Comparison of ENCODE assay signal across 15 cellular contexts in the genomic region with DNA sequence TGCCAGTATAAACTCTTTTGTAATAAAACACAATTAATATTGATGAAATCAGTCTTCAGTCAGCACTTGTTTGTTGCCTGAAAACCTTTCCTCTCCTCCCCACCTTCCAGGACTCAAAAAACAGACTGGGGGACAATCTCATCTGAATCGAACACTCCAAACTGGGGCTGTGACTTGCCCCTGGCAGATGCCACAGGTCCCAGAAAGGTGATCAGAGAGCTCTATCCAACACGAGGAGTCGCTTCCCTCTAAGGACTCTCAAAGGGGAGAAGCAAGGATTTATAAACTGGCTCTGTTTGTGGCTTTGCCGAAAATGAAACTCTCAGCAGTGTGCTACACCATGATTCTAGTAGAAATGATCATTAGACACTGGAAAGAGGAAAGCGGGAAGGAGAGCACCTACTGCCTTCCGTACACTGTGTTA.
DNase-seq lines count a peak whose midpoint lies in the region; ATAC-seq, FAIRE-seq and TF ChIP-seq lines count a peak whose summit lies in the region.
"Had no signal": no experiment of that assay in that cellular context is flagged by ENCODE, and none has a peak within 500 bp of the region (broad histone marks: within the 10 kb centered on the region; RNA-seq: fewer than 3 reads in every experiment).

No MANE protein-coding gene starts in this region.

- H3K27me3 ChIP-seq in PC-9 (ENCODE audit: insufficient read depth, low read depth) (no peaks in the 10 kb centered on the region), endodermal cell (ENCODE audit: control insufficient read depth, insufficient read depth, low read length, poor library complexity, severe bottlenecking) (no peaks in the 10 kb centered on the region), parathyroid adenoma (ENCODE audit: control insufficient read depth, insufficient read depth, low read length) (no peaks in the 10 kb centered on the region), psoas muscle (ENCODE audit: insufficient read depth in 3 of 3, low read length in 2 of 3) (no peaks in the 10 kb centered on the region)
- H3K27me3 ChIP-seq: testis had no signal

- H3K9me3 ChIP-seq in PC-9 (ENCODE audit: insufficient read depth, low read depth) (no peaks in the 10 kb centered on the region), endodermal cell (ENCODE audit: control insufficient read depth, low read length) (no peaks in the 10 kb centered on the region), parathyroid adenoma (ENCODE audit: control insufficient read depth, low read length) (no peaks in the 10 kb centered on the region), psoas muscle (no peaks in the 10 kb centered on the region)
- H3K9me3 ChIP-seq: testis had no signal

- H4K20me1 ChIP-seq in PC-9 (ENCODE audit: insufficient read depth): no peaks in the 10 kb centered on the region

- intact Hi-C loops in PC-9 (cut with micrococcal nuclease; ENCODE audit: unreplicated experiment): no loop called here
- intact Hi-C loops in psoas muscle (cut with DNase I): no loop called here

- H3K36me3 ChIP-seq in PC-9 (ENCODE audit: low read depth) (no peaks in the 10 kb centered on the region), endodermal cell (ENCODE audit: control insufficient read depth, insufficient read depth, low read length) (no peaks in the 10 kb centered on the region), parathyroid adenoma (ENCODE audit: control insufficient read depth, insufficient read depth, low read length) (no peaks in the 10 kb centered on the region), psoas muscle (ENCODE audit: insufficient read depth in 1 of 2, low read depth in 1 of 2) (no peaks in the 10 kb centered on the region)

- peaks cover 57% of the 10 kb centered on the region for H3F3A ChIP-seq in PC-9 (ENCODE audit: insufficient read depth, low read depth)

- H3K27ac ChIP-seq in PC-9 (peak overlapping the region; percentile 99), endodermal cell (ENCODE audit: low read depth, low read length) (no peak overlapping the region), parathyroid adenoma (no peak overlapping the region), psoas muscle (no peak overlapping the region)
- H3K27ac ChIP-seq: testis had no signal

- DNase-seq in PC-9 (no peak), endodermal cell (peak; percentile 56), psoas muscle (no peak)
- DNase-seq: activated B cell treated with CpG ODN at 0.5 μM for 24 hours; activated naive CD4-positive, alpha-beta T cell; C1 segment of cervical spinal cord; NCI-H1092 treated with DMSO at 0.1 percent for 48 hours; NCI-H2227 treated with DMSO at 0.1 percent for 48 hours; testis had no signal

- H3K4me3 Mint-ChIP-seq in endodermal cell: no peak overlapping the region
- H3K4me3 Mint-ChIP-seq: activated B cell treated with CpG ODN at 0.5 μM for 24 hours had no signal

- no peaks in the 10 kb centered on the region for H3K9me3 Mint-ChIP-seq in endodermal cell
- H3K9me3 Mint-ChIP-seq: activated B cell treated with CpG ODN at 0.5 μM for 24 hours had no signal

- 78 to 85% methylated on average over 6 of the region's 6 CpGs for WGBS in endodermal cell (ENCODE audit: insufficient coverage in 1 of 2, insufficient read length in 1 of 2), 2 experiments
- WGBS in psoas muscle, 3 donors: 73 to 75% (median 74%) methylated on average over 6 of the region's 6 CpGs

- peaks cover 9% of the 10 kb centered on the region for H3K27me3 Mint-ChIP-seq in endodermal cell (ENCODE audit: insufficient read depth)

- H3K4me1 Mint-ChIP-seq in endodermal cell: peaks cover 28% of the 10 kb centered on the region

- no peaks in the 10 kb centered on the region for H3K9me2 ChIP-seq in PC-9 (ENCODE audit: insufficient read depth)

- H3K4me3 ChIP-seq in PC-9: no peak overlapping the region
- no peak overlapping the region for H3K4me3 ChIP-seq in endodermal cell (ENCODE audit: low read length)
- H3K4me3 ChIP-seq in parathyroid adenoma (ENCODE audit: low read depth, low read length): no peak overlapping the region
- no peak overlapping the region for H3K4me3 ChIP-seq in psoas muscle
- H3K4me3 ChIP-seq: GM12878, testis had no signal

- TF ChIP-seq CTCF in PC-9 (conservative IDR thresholded peaks at IDR 0.05): no peak
- TF ChIP-seq CTCF in endodermal cell (conservative IDR thresholded peaks at IDR 0.05): no peak
- TF ChIP-seq CTCF in parathyroid adenoma (IDR thresholded peaks at IDR 0.05): no peak
- TF ChIP-seq CTCF in psoas muscle (IDR thresholded peaks at IDR 0.05): no peak

- H3K79me2 ChIP-seq in PC-9 (ENCODE audit: low read depth) (peaks cover 7% of the 10 kb centered on the region), parathyroid adenoma (no peaks in the 10 kb centered on the region)

- no peaks in the 10 kb centered on the region for H3K36me3 Mint-ChIP-seq in endodermal cell (ENCODE audit: low read depth)

- CTCF ChIA-PET in PC-9 (lab: Charles Lee): interaction anchor here (1.5 kb wide), 1 partner anchor 55 kb away, joined by 3 read pairs; no protein-coding TSS in a partner anchor

- peak overlapping the region; percentile 58 for H3K4me2 ChIP-seq in PC-9
- H3K4me2 ChIP-seq in parathyroid adenoma (ENCODE audit: low read length): no peak overlapping the region

- TF ChIP-seq POLR2A in GM18505 (IDR thresholded peaks at IDR 0.05; ENCODE audit: borderline replicate concordance, extremely low read depth, insufficient read depth, insufficient read length): no peak

- H3K4me1 ChIP-seq in PC-9 (replicated peaks; ENCODE audit: insufficient read depth) (peaks cover 56% of the 10 kb centered on the region), endodermal cell (ENCODE audit: control insufficient read depth, insufficient read depth, low read length) (peaks cover 4% of the 10 kb centered on the region), parathyroid adenoma (no peaks in the 10 kb centered on the region), psoas muscle (no peaks in the 10 kb centered on the region)

- H3K9ac ChIP-seq in endodermal cell (ENCODE audit: extremely low read depth, low read length, poor library complexity, severe bottlenecking) (no peak overlapping the region), parathyroid adenoma (no peak overlapping the region)

- no peak for ATAC-seq in psoas muscle
- ATAC-seq in GM18909 (IDR thresholded peaks at IDR 0.05; ENCODE audit: poor library complexity, unreplicated experiment): no peak
- ATAC-seq in GM21576 (IDR thresholded peaks at IDR 0.05; ENCODE audit: unreplicated experiment): no peak
- ATAC-seq in GM18505 (IDR thresholded peaks at IDR 0.05; ENCODE audit: unreplicated experiment): no peak
- ATAC-seq: GM12878 had no signal

- POLR2A ChIA-PET in PC-9 (lab: Charles Lee; ENCODE audit: unreplicated experiment): interaction anchor here (0.5 to 2.0 kb wide), 7 partner anchors 10 to 266 kb away, joined by 3 to 20 read pairs (median 10); no protein-coding TSS in a partner anchor

- H3K27ac Mint-ChIP-seq in endodermal cell: no peak overlapping the region
- H3K27ac Mint-ChIP-seq: activated B cell treated with CpG ODN at 0.5 μM for 24 hours had no signal

- peak; percentile 67 for FAIRE-seq in G401.6 (lab: Jason Lieb, UNC)
- FAIRE-seq: GM12878 had no signal

- BruUV-seq in PC-9 (replicated peaks; lab: Mats Ljungman, UMichigan): no TSS peak

- H2AFZ ChIP-seq in PC-9 (no peak overlapping the region), parathyroid adenoma (peak overlapping the region; percentile 25)
